Comparison of ENCODE assay signal across 8 cellular contexts in the genomic region with DNA sequence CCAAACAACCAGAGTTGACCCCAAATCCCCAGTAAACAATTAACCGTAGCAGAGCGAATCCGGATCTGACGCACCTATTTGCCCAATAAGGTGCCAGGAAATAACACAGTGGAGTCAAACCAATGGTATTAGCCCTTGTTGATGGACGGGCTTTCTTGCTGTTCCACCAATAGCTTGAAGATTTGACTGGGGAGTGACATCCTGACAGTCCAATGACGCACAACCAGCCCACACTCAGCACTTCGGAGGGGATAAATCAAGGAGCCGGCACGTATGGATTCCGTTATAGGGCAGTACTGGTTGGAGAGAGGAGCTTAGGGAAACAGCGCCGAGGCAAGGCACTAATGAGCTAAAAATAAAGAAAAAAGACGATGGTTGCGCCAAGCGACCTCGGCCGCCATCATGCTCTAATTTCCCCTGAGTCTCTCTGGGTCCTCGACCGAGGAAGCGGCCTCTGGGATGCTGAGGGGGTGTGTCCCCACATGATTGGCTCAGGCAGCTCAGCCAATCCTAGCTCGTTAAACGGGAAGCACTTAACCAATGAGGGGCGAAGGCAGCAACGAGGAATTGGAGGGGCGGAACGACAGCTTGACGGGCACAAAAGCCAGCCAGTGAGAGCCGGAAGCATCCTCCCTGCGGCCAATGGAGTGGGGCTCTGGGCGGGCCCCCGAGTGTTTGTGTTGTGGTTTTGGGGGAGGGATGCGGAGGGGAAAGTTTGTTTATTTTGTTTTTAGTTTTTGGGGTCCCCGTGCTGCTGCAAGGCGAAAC. TPM values are rescaled to one million over a fixed set of nuclear protein-coding genes. Genes with fewer than 3 reads are reported as not detected.
A peak's percentile ranks its signal among the peaks of the same experiment; 100 is the strongest.
DNase-seq lines count a peak whose midpoint lies in the region; ATAC-seq lines count a peak whose summit lies in the region.

No MANE protein-coding gene starts in this region.

- peak; percentile 65 for ATAC-seq in GM21367 (IDR thresholded peaks at IDR 0.05; ENCODE audit: unreplicated experiment)

- H3K4me3 ChIP-seq in effector memory CD4-positive, alpha-beta T cell (ENCODE audit: insufficient read depth, low read depth, low read length, poor library complexity, severe bottlenecking), result peak overlapping the region; percentile 72

- H3K27me3 ChIP-seq in effector memory CD4-positive, alpha-beta T cell (replicated peaks; ENCODE audit: control insufficient read depth, insufficient read depth, low read length, poor library complexity, severe bottlenecking), result no peaks in the 10 kb centered on the region

- H3K27ac ChIP-seq in effector memory CD4-positive, alpha-beta T cell (ENCODE audit: insufficient read depth, low read length, poor library complexity, severe bottlenecking), result peak overlapping the region; percentile 98

- DNase-seq in COR-L47 (lab: John Stamatoyannopoulos, UW) (peak; percentile 99), HT1080 (ENCODE audit: low read depth) (peak; percentile 98), NOMO-1 (lab: John Stamatoyannopoulos, UW; ENCODE audit: unreplicated experiment in 2 of 2) (peak; percentile 97 to 99), lung microvascular endothelial cell (ENCODE audit: low read depth in 2 of 2) (peak; percentile 100)
- peak; percentile 93 to 97 (median 96) for DNase-seq in activated CD8-positive, alpha-beta memory T cell treated with anti-CD3 and anti-CD28 coated beads for 48 hours (ENCODE audit: low read depth in 2 of 3, low spot score in 2 of 3)
- DNase-seq in effector memory CD4-positive, alpha-beta T cell, result peak; percentile 97 to 98 (median 97)
- peak; percentile 95 to 98 (median 96) for DNase-seq in stimulated activated CD4-positive, alpha-beta T cell treated with anti-CD3 and anti-CD28 coated beads, TNF-alpha, amount 100 ng/mL, for 4 hours (ENCODE audit: low read depth in 3 of 3)

- H3K9me3 ChIP-seq in effector memory CD4-positive, alpha-beta T cell (ENCODE audit: control insufficient read depth, low read length), result no peaks in the 10 kb centered on the region

- H3K36me3 ChIP-seq in effector memory CD4-positive, alpha-beta T cell (ENCODE audit: control insufficient read depth, insufficient read depth, low read length), result no peaks in the 10 kb centered on the region

- H3K4me1 ChIP-seq in effector memory CD4-positive, alpha-beta T cell (ENCODE audit: control insufficient read depth, insufficient read depth, low read length, poor library complexity, severe bottlenecking), result peaks cover 17% of the 10 kb centered on the region

RNA-seq across cellular contexts. Expression of a gene that starts 49.5 kb away (rescaled TPM):
- total RNA-seq in HT1080 (2014; rRNA removed; shearing (Covaris generic)), result 0.03 TPM in 2 replicates
- polyA plus RNA-seq in HT1080 (2015; cell fraction: cytosol; rRNA removed), result not detected in 2 replicates
- 0.01 TPM in 1 of 2 replicates, not detected in the other for polyA plus RNA-seq in HT1080 (2015; cell fraction: nucleus; rRNA removed)
- total RNA-seq in lung microvascular endothelial cell, result not detected in 2 replicates

Comparison
In these comparisons a context has a peak if more than half of its experiments do, and no peak if none do; other contexts are left out.
1. Peak in every context shown above with its lines: DNase-seq, ATAC-seq, H3K4me3 ChIP-seq and H3K27ac ChIP-seq.